ENCODE assay signal across 1 cellular context in the genomic region with DNA sequence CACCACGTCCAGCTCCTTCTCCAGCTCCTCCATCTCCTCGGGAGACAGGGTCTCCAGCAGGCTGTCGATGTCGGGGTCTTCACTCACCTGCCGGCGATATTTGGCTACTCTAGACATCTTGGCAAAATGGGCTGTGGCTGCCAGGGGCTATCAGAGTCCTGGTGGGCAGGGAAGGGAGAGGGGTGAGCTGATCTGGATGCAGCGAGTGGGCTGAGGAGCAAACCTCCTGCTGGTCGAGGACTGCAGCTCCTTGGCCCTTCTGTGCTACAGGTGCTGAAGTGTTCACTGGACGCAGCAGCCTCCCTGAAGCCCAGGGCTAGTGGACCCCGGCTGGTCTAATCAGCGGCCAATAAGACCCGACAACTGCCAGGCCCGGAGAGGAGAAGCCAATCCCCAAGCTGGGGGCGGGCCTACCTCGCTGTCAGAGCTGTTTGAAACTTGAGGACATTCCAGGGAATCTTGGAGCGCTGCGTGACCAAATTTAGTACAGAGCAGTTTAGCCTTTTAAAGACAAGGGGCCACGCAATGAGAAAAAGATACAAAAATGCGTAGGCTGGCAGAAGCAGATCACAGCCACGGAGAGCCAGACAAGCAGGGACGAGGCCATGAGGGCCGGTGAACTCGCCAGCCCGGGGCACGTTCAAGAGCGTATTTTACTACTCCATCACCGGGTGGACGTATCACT.
A peak's percentile ranks its signal among the peaks of the same experiment; 100 is the strongest.
TF ChIP-seq lines count a peak whose summit lies in the region.

A gene (minus strand): TSS at position 325 of the 685 bp plus-strand sequence. CDS start 208 bp downstream, at position 117.

TF ChIP-seq in IMR-90, 13 proteins besides CTCF, POLR2A, EP300 and RAD21:
- TF ChIP-seq BHLHE40 (IDR thresholded peaks at IDR 0.05; ENCODE audit: low read depth, low read length) (peak; percentile 61; the same call in 1 of the 2 replicates), MAZ (IDR thresholded peaks at IDR 0.05; ENCODE audit: borderline replicate concordance, low read depth, low read length) (peak; percentile 59; the same call in 1 of the 2 replicates), MXI1 (IDR thresholded peaks at IDR 0.05; ENCODE audit: borderline replicate concordance, low read depth, low read length) (peak; percentile 57; the same call in 1 of the 2 replicates), RFX5 (IDR thresholded peaks at IDR 0.05; ENCODE audit: low read depth, low read length) (no peak)
- TF ChIP-seq, protein P1, sequence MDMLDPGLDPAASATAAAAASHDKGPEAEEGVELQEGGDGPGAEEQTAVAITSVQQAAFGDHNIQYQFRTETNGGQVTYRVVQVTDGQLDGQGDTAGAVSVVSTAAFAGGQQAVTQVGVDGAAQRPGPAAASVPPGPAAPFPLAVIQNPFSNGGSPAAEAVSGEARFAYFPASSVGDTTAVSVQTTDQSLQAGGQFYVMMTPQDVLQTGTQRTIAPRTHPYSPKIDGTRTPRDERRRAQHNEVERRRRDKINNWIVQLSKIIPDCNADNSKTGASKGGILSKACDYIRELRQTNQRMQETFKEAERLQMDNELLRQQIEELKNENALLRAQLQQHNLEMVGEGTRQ (IDR thresholded peaks at IDR 0.05; ENCODE audit: low read depth, low read length): peak; percentile 38; the same call in 1 of the 2 replicates
TF ChIP-seq in IMR-90: peak in this region for 4.
